ENCODE assay signal across 8 cellular contexts in genomic region chr21:34201001-34201400, GRCh38.
A peak's percentile ranks its signal among the peaks of the same experiment; 100 is the strongest.
DNase-seq lines count a peak whose midpoint lies in the region; ATAC-seq, FAIRE-seq and TF ChIP-seq lines count a peak whose summit lies in the region.

No MANE protein-coding gene starts in this region.

- CTCF ChIA-PET in activated CD4-positive, alpha-beta T cell treated with anti-CD3 and anti-CD28 coated beads for 36 hours (lab: Charles Lee), result interaction anchor here (1.6 to 1.9 kb wide), 5 partner anchors 10 to 277 kb away, joined by 5 to 13 read pairs (median 9); no protein-coding TSS in a partner anchor
- CTCF ChIA-PET in WTC11 (lab: Charles Lee), result interaction anchor here (0.6 to 4.6 kb wide), 12 partner anchors 14 to 322 kb away, joined by 3 to 27 read pairs (median 6); partner anchors contain the start of genes MRPS6 and SLC5A3
- CTCF ChIA-PET in HepG2 (lab: Yijun Ruan, JAX; ENCODE audit: low intra/inter-chr PET ratio, low total read pairs), result interaction anchor here (1.6 kb wide), 1 partner anchor 277 kb away, joined by 8 read pairs; no protein-coding TSS in a partner anchor

- H3K9me3 ChIP-seq in HepG2 (ENCODE audit: low read length), result no peaks in the 10 kb centered on the region
- H3K9me3 ChIP-seq in subcutaneous abdominal adipose tissue (ENCODE audit: control insufficient read depth in 5 of 5, low read length in 5 of 5), result no peaks in the 10 kb centered on the region

- H3K36me3 Mint-ChIP-seq in activated CD4-positive, alpha-beta T cell treated with anti-CD3 and anti-CD28 coated beads for 36 hours (ENCODE audit: low read depth), result no peaks in the 10 kb centered on the region
- H3K36me3 Mint-ChIP-seq in WTC11, result peaks cover 5% of the 10 kb centered on the region; the same call in 1 of the 2 replicates

- TF ChIP-seq EP300 in HepG2 (IDR thresholded peaks at IDR 0.05; ENCODE audit: low read depth in 2 of 2, low read length in 2 of 2) (no peak), HepG2 (CRISPR knock-in tag; IDR thresholded peaks at IDR 0.05; ENCODE audit: borderline replicate concordance) (no peak)

- no peak for DNase-seq in activated CD4-positive, alpha-beta T cell treated with anti-CD3 and anti-CD28 coated beads for 36 hours
- DNase-seq in activated CD4-positive, alpha-beta T cell treated with anti-CD3 and anti-CD28 coated beads, Interleukin-2, amount 50 U/mL, for 1 hour, result no peak
- DNase-seq in WTC11 (ENCODE audit: low spot score) (no peak), HepG2 (ENCODE audit: low spot score) (no peak), GM03348 (ENCODE audit: low spot score) (no peak), NCI-H345 (lab: John Stamatoyannopoulos, UW) (no peak), AG08395 (ENCODE audit: low spot score) (no peak)

- in situ Hi-C loops in HepG2 (cut with HindIII; ENCODE audit: extremely low pct_ligation_motif_present, low pct_unique_long_range_greater_than_20kb), result loop anchor here (5.0 to 10.0 kb wide), 2 partner anchors 126 to 279 kb away; partner anchors contain the start of genes MRPS6 and SLC5A3

- H3K4me1 ChIP-seq in HepG2 (ENCODE audit: insufficient read depth, low read length) (peaks cover 52% of the 10 kb centered on the region), subcutaneous abdominal adipose tissue (ENCODE audit: control insufficient read depth in 5 of 5, insufficient read depth in 5 of 5, low read length in 5 of 5) (peaks cover 0 to 59% (median 47%) of the 10 kb centered on the region in 5 donors)

- TF ChIP-seq CTCF in WTC11 (IDR thresholded peaks at IDR 0.05) (no peak), HepG2 (CRISPR knock-in tag; IDR thresholded peaks at IDR 0.05) (no peak)

- no peak for FAIRE-seq in HepG2 (lab: Jason Lieb, UNC)

- no peak for TF ChIP-seq POLR2A in HepG2 (IDR thresholded peaks at IDR 0.05; ENCODE audit: insufficient read depth in 1 of 2, low read depth in 2 of 2, low read length in 2 of 2)

- H3K4me3 ChIP-seq in HepG2 (replicated peaks in 1 of 3; ENCODE audit: insufficient read depth in 1 of 3, low read depth in 2 of 3, low read length in 3 of 3) (peak overlapping the region in 1 of 3 experiments; percentile 77; a peak in 2 of 6 replicates), subcutaneous abdominal adipose tissue (ENCODE audit: low read depth in 1 of 5, low read length in 5 of 5) (peak overlapping the region in 4 of 5 donors; percentile 54 to 75 (median 60))

- H3K4me1 Mint-ChIP-seq in activated CD4-positive, alpha-beta T cell treated with anti-CD3 and anti-CD28 coated beads for 36 hours, result peaks cover 42% of the 10 kb centered on the region
- H3K4me1 Mint-ChIP-seq in WTC11, result peaks cover 83% of the 10 kb centered on the region

- no peak overlapping the region for H3K27ac Mint-ChIP-seq in activated CD4-positive, alpha-beta T cell treated with anti-CD3 and anti-CD28 coated beads for 36 hours
- peak overlapping the region; percentile 98 for H3K27ac Mint-ChIP-seq in WTC11

- no peak overlapping the region for H2AFZ ChIP-seq in HepG2 (ENCODE audit: low read length)

- H3K27me3 Mint-ChIP-seq in activated CD4-positive, alpha-beta T cell treated with anti-CD3 and anti-CD28 coated beads for 36 hours, result peaks cover 3% of the 10 kb centered on the region
- H3K27me3 Mint-ChIP-seq in WTC11 (ENCODE audit: low read depth), result no peaks in the 10 kb centered on the region; the same call in 1 of the 2 replicates

- no peak overlapping the region; the same call in 1 of the 2 replicates for H3K9ac ChIP-seq in HepG2 (ENCODE audit: insufficient read depth, low read depth, low read length)
- H3K9ac ChIP-seq in subcutaneous abdominal adipose tissue (ENCODE audit: low read length in 5 of 5), result peak overlapping the region in 1 of 5 donors; percentile 66

- WGBS in HepG2 (ENCODE audit: low lambda C conversion rate), result 89% methylated on average over 3 of the region's 3 CpGs

- no peaks in the 10 kb centered on the region for H4K20me1 ChIP-seq in HepG2 (ENCODE audit: insufficient read depth, low read length)

- H3K27ac ChIP-seq in HepG2 (ENCODE audit: extremely low read length, insufficient read depth, low read length), result peak overlapping the region; percentile 70
- peak overlapping the region; percentile 97 for H3K27ac ChIP-seq in subcutaneous abdominal adipose tissue (ENCODE audit: low read depth, low read length)

- intact Hi-C loops in activated CD4-positive, alpha-beta T cell treated with anti-CD3 and anti-CD28 coated beads for 36 hours (cut with DNase I, micrococcal nuclease), result loop anchor here (5.0 kb wide), 2 partner anchors 69 to 124 kb away; no protein-coding TSS in a partner anchor
- intact Hi-C loops in HepG2 (cut with micrococcal nuclease; ENCODE audit: unreplicated experiment), result loop anchor here (2.0 to 10.0 kb wide), 4 partner anchors 69 to 1606 kb away; no protein-coding TSS in a partner anchor

- peak overlapping the region; percentile 70 for H3K4me3 Mint-ChIP-seq in activated CD4-positive, alpha-beta T cell treated with anti-CD3 and anti-CD28 coated beads for 36 hours
- H3K4me3 Mint-ChIP-seq in WTC11, result peak overlapping the region; percentile 76

- no peaks in the 10 kb centered on the region for H3K36me3 ChIP-seq in HepG2 (replicated peaks in 1 of 2; ENCODE audit: control insufficient read depth in 1 of 2, insufficient read depth in 2 of 2, low read length in 2 of 2)
- H3K36me3 ChIP-seq in subcutaneous abdominal adipose tissue (ENCODE audit: control insufficient read depth in 5 of 5, insufficient read depth in 5 of 5, low read length in 5 of 5), result no peaks in the 10 kb centered on the region

- no peaks in the 10 kb centered on the region for H3K79me2 ChIP-seq in HepG2 (ENCODE audit: insufficient read depth, low read length)

- TF ChIP-seq RAD21 in HepG2 (CRISPR knock-in tag; IDR thresholded peaks at IDR 0.05), result no peak

- no peak for ATAC-seq in activated CD4-positive, alpha-beta T cell treated with anti-CD3 and anti-CD28 coated beads for 36 hours
- no peak for ATAC-seq in WTC11
- ATAC-seq in HepG2, result no peak

- H3K9me3 Mint-ChIP-seq in activated CD4-positive, alpha-beta T cell treated with anti-CD3 and anti-CD28 coated beads for 36 hours (ENCODE audit: low read depth), result no peaks in the 10 kb centered on the region
- peaks cover 4% of the 10 kb centered on the region for H3K9me3 Mint-ChIP-seq in WTC11

- POLR2A ChIA-PET in activated CD4-positive, alpha-beta T cell treated with anti-CD3 and anti-CD28 coated beads for 36 hours (lab: Charles Lee), result interaction anchor here (1.5 kb wide), 1 partner anchor 72 kb away, joined by 4 read pairs; no protein-coding TSS in a partner anchor
- POLR2A ChIA-PET in WTC11 (lab: Charles Lee) (interaction anchor here (1.1 to 1.9 kb wide), 4 partner anchors 41 to 128 kb away, joined by 3 to 9 read pairs (median 4); partner anchors contain the start of genes MRPS6 and SLC5A3), HepG2 (lab: Yijun Ruan, JAX) (interaction anchor here (0.9 to 1.2 kb wide), 2 partner anchors 147 to 277 kb away, joined by 4 to 5 read pairs; no protein-coding TSS in a partner anchor)

- H3K4me2 ChIP-seq in HepG2 (ENCODE audit: low read depth, low read length), result peak overlapping the region; percentile 96

- no TSS peak for BruUV-seq in HepG2 (replicated peaks; lab: Mats Ljungman, UMichigan)

- H3K27me3 ChIP-seq in HepG2 (ENCODE audit: control insufficient read depth in 1 of 2, insufficient read depth in 2 of 2, low read length in 2 of 2), result no peaks in the 10 kb centered on the region
- H3K27me3 ChIP-seq in subcutaneous abdominal adipose tissue (ENCODE audit: control insufficient read depth in 5 of 5, insufficient read depth in 4 of 5, low read length in 5 of 5), result no peaks in the 10 kb centered on the region

TF ChIP-seq in WTC11, 78 proteins besides CTCF, POLR2A, EP300 and RAD21:
- no peak for TF ChIP-seq NR3C1 (CRISPR knock-in tag; conservative IDR thresholded peaks at IDR 0.05; ENCODE audit: low read depth)
- TF ChIP-seq ZNF317 (CRISPR knock-in tag; IDR thresholded peaks at IDR 0.05; ENCODE audit: borderline replicate concordance, low read depth), result no peak
- TF ChIP-seq JUN (CRISPR knock-in tag; IDR thresholded peaks at IDR 0.05), result no peak
- TF ChIP-seq, protein P1, sequence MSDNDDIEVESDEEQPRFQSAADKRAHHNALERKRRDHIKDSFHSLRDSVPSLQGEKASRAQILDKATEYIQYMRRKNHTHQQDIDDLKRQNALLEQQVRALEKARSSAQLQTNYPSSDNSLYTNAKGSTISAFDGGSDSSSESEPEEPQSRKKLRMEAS (CRISPR knock-in tag; IDR thresholded peaks at IDR 0.05), result no peak
- TF ChIP-seq ZNF671 (CRISPR knock-in tag; IDR thresholded peaks at IDR 0.05), result no peak
- TF ChIP-seq CBFB (CRISPR knock-in tag; IDR thresholded peaks at IDR 0.05; ENCODE audit: low read depth), result no peak
TF ChIP-seq in WTC11: peak in this region for 0.

TF ChIP-seq in HepG2, 621 proteins besides CTCF, POLR2A, EP300 and RAD21:
- TF ChIP-seq ZNF3 (CRISPR knock-in tag; IDR thresholded peaks at IDR 0.05), result 0 out of 2 replicates have a peak, but pooled peaks have one; percentile 52
- no peak for TF ChIP-seq ZNF672 (CRISPR knock-in tag; IDR thresholded peaks at IDR 0.05)
- TF ChIP-seq ZKSCAN1 (IDR thresholded peaks at IDR 0.05; ENCODE audit: low read length), result no peak
- TF ChIP-seq ZBTB37 (CRISPR knock-in tag; IDR thresholded peaks at IDR 0.05), result no peak
- TF ChIP-seq ZNF530 (CRISPR knock-in tag; IDR thresholded peaks at IDR 0.05; ENCODE audit: low read depth), result no peak
